ENCODE assay signal across 12 cellular contexts in genomic region chr15:70237626-70238025, GRCh38.
"Had no signal": no experiment of that assay in that cellular context is flagged by ENCODE, and none has a peak within 500 bp of the region (broad histone marks: within the 10 kb centered on the region; RNA-seq: fewer than 3 reads in every experiment).

No MANE protein-coding gene starts in this region.

- H3K27ac Mint-ChIP-seq: natural killer cell had no signal

- H3K27ac ChIP-seq: colonic mucosa, heart left ventricle had no signal

- H3K9me3 Mint-ChIP-seq: natural killer cell had no signal

- DNase-seq: colonic mucosa; dermis blood vessel endothelial cell; erythroblast; heart left ventricle; hippocampal formation; kidney glomerular epithelial cell; mucosa of descending colon; natural killer cell; posterior cingulate gyrus; stimulated activated naive CD4-positive, alpha-beta T cell treated with Interleukin-2 at 50 U/mL for 16 hours had no signal

- H3K27me3 ChIP-seq: colonic mucosa had no signal

- H3K36me3 ChIP-seq: colonic mucosa, heart left ventricle had no signal

- H3K9me3 ChIP-seq: colonic mucosa, mucosa of descending colon had no signal

- H3K4me3 Mint-ChIP-seq: natural killer cell, neural crest cell had no signal

- ATAC-seq: heart left ventricle, mucosa of descending colon, sciatic nerve had no signal

- H3K4me1 ChIP-seq: colonic mucosa, heart left ventricle had no signal

- H3K4me3 ChIP-seq: colonic mucosa, heart left ventricle, mucosa of descending colon had no signal
